ENCODE assay signal across 20 cellular contexts in the genomic region with DNA sequence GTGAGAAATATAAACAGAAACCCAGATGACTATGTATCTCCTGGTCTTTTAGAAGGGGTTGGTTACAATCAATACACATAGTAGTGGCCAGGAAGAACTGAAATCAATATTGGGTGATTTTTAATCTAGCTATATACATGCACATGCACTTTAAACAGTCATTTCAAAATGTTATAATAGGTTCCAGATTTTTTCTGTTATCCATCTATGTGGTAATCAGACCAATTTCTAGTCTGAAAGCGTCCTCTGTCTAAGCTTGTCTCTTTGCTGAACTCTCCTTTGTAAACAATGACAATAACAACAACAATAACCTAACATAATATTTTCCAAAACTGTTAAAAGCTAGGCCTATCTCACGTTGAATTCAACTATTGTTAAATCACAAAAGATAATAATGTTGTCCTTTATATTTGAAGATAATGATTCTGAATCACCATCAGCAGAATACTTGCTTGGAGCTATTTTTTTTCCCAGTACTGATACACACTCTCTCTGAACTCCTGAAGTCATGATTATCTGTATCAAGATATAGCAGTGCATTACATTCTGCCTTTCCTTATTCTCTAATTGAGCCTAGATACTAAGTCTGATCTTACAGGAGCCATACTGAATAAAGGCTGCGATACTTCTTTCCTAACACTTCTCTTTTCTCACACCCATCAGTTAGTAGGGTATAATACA.
"Had no signal": no experiment of that assay in that cellular context is flagged by ENCODE, and none has a peak within 500 bp of the region (broad histone marks: within the 10 kb centered on the region; RNA-seq: fewer than 3 reads in every experiment).

No MANE protein-coding gene starts in this region.

- DNase-seq: KBM-7, MV-4-11, NCI-H1048, NCI-H1105, NCI-H1417, NCI-H146, NCI-H1694 treated with DMSO at 0.1 percent for 48 hours, NCI-H2081, NCI-H2107, NCI-H2227 treated with DMSO at 0.1 percent for 48 hours, NCI-H510A, NCI-H524 treated with DMSO at 0.1 percent for 48 hours, NCI-H69, NCI-H774, Right ventricle myocardium superior, RPMI8226, SIG-M5 had no signal

- H3K27ac ChIP-seq: HL-60, SJSA1, SK-N-MC had no signal

- H3K27me3 ChIP-seq: SJSA1 had no signal

- H3K4me1 ChIP-seq: SJSA1 had no signal

- H3K4me3 ChIP-seq: SJSA1, SK-N-MC had no signal

- H3K9me3 ChIP-seq: SJSA1 had no signal

- H3K36me3 ChIP-seq: SJSA1 had no signal
